1 cellular context compared by ENCODE assay signal in the genomic region with DNA sequence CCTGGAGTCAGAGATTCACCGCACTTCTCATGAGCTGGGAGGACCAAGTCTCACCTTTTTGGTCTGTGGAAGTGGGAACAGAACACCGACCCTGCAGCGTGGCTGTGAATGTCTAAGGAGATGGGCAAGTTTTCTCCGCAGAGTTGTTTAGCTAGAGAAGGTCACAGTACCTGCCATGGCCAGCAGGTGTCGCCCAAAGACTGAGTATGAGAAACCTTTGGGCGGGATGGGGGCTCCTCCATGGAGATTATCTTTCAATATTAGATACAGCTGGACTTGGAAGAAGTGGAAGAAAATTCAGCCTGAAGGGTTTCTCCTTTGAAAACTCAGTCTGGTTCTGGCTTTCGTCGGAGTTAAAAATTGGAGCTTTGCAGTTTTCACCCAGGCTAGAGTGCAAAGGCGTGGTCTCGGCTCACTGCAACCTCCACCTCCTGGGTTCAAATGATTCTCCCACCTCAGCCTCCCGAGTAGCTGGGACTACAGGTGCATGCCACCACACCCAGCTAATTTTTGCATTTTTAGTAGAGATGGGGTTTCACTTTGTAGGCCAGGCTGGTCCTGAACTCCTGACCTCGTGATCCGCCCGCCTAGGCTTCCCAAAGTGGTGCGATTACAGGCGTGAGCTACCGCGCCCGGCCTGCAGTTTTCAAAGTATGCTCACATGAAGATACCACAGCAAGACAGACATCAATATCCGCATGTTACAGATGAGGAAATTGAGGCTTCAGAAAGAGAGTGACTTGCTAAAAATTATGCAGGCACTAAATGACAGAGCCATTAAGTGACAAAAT.
TF ChIP-seq lines count a peak whose summit lies in the region.

No MANE protein-coding gene starts in this region.

TF ChIP-seq in K562, 482 proteins besides CTCF, POLR2A, EP300 and RAD21 (continued from another document):
- TF ChIP-seq ZNF583 (CRISPR knock-in tag; IDR thresholded peaks at IDR 0.05) (no peak), EWSR1 (IDR thresholded peaks at IDR 0.05; ENCODE audit: borderline replicate concordance, low read depth, partially characterized antibody) (no peak), KHSRP (IDR thresholded peaks at IDR 0.05) (no peak), SMARCA5 (IDR thresholded peaks at IDR 0.05) (no peak), HNRNPK (IDR thresholded peaks at IDR 0.05; ENCODE audit: low read depth, low read length, poor library complexity, severe bottlenecking) (no peak), RFX1 (IDR thresholded peaks at IDR 0.05) (peak; percentile 60; the same call in 1 of the 2 replicates)
- TF ChIP-seq, protein P1, sequence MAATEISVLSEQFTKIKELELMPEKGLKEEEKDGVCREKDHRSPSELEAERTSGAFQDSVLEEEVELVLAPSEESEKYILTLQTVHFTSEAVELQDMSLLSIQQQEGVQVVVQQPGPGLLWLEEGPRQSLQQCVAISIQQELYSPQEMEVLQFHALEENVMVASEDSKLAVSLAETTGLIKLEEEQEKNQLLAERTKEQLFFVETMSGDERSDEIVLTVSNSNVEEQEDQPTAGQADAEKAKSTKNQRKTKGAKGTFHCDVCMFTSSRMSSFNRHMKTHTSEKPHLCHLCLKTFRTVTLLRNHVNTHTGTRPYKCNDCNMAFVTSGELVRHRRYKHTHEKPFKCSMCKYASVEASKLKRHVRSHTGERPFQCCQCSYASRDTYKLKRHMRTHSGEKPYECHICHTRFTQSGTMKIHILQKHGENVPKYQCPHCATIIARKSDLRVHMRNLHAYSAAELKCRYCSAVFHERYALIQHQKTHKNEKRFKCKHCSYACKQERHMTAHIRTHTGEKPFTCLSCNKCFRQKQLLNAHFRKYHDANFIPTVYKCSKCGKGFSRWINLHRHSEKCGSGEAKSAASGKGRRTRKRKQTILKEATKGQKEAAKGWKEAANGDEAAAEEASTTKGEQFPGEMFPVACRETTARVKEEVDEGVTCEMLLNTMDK (IDR thresholded peaks at IDR 0.05; ENCODE audit: borderline replicate concordance, insufficient read depth, low read depth, low read length, poor library complexity, severe bottlenecking), result peak; percentile 28
- TF ChIP-seq, protein P2, sequence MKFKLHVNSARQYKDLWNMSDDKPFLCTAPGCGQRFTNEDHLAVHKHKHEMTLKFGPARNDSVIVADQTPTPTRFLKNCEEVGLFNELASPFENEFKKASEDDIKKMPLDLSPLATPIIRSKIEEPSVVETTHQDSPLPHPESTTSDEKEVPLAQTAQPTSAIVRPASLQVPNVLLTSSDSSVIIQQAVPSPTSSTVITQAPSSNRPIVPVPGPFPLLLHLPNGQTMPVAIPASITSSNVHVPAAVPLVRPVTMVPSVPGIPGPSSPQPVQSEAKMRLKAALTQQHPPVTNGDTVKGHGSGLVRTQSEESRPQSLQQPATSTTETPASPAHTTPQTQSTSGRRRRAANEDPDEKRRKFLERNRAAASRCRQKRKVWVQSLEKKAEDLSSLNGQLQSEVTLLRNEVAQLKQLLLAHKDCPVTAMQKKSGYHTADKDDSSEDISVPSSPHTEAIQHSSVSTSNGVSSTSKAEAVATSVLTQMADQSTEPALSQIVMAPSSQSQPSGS (CRISPR knock-in tag; IDR thresholded peaks at IDR 0.05), result no peak
